In genomic region chr1:115723756-115724155, GRCh38 we compare ENCODE assay signal across 6 cellular contexts. TPM values are rescaled to one million over a fixed set of nuclear protein-coding genes. Genes with fewer than 3 reads are reported as not detected.
"Had no signal": no experiment of that assay in that cellular context is flagged by ENCODE, and none has a peak within 500 bp of the region (broad histone marks: within the 10 kb centered on the region; RNA-seq: fewer than 3 reads in every experiment).

No MANE protein-coding gene starts in this region.

- H3K4me3 ChIP-seq: GM23338 had no signal

- H3K27ac Mint-ChIP-seq: GM23338, H9, IgD-negative memory B cell had no signal

- H3K4me1 Mint-ChIP-seq: IgD-negative memory B cell had no signal

- H3K9me3 Mint-ChIP-seq: GM23338, H9 had no signal

- H3K4me3 Mint-ChIP-seq: GM23338, H9, IgD-negative memory B cell had no signal

- H2AFZ ChIP-seq: GM23338 had no signal

- ATAC-seq: GM23338 had no signal

- H3K4me2 ChIP-seq: GM23338 had no signal

- DNase-seq: H9, HCEC 1CT had no signal

RNA-seq across cellular contexts. Expression of gene CASQ2, which starts 44.8 kb away (rescaled TPM):
- total RNA-seq: GM23338, H1, H9, HT-29 had no signal
- polyA plus RNA-seq: GM23338, H1, IgD-negative memory B cell had no signal
